In genomic region chr15:44580105-44580504, GRCh38 we compare ENCODE assay signal across 26 cellular contexts.
"Had no signal": no experiment of that assay in that cellular context is flagged by ENCODE, and none has a peak within 500 bp of the region (broad histone marks: within the 10 kb centered on the region; RNA-seq: fewer than 3 reads in every experiment).

No MANE protein-coding gene starts in this region.

- H3K4me1 Mint-ChIP-seq: endodermal cell, nephron, neural progenitor cell had no signal

- H3K27ac Mint-ChIP-seq: endodermal cell; nephron; neural progenitor cell; stimulated activated naive CD8-positive, alpha-beta T cell treated with anti-CD3 and anti-CD28 coated beads, Interleukin-15, amount 100 ng/mL, for 72 hours had no signal

- ATAC-seq: left lobe of liver; sciatic nerve; stimulated activated naive CD8-positive, alpha-beta T cell treated with anti-CD3 and anti-CD28 coated beads, Interleukin-15, amount 100 ng/mL, for 72 hours had no signal

- H2AFZ ChIP-seq: neural progenitor cell, parathyroid adenoma had no signal

- H3K27me3 Mint-ChIP-seq: memory B cell; naive B cell; stimulated activated naive CD8-positive, alpha-beta T cell treated with anti-CD3 and anti-CD28 coated beads, Interleukin-15, amount 100 ng/mL, for 72 hours had no signal

- H3K4me2 ChIP-seq: neural progenitor cell, smooth muscle cell had no signal

- H3K4me3 Mint-ChIP-seq: endodermal cell; memory B cell; nephron; neural progenitor cell; stimulated activated naive CD8-positive, alpha-beta T cell treated with anti-CD3 and anti-CD28 coated beads, Interleukin-15, amount 100 ng/mL, for 72 hours had no signal

- H3K79me2 ChIP-seq: parathyroid adenoma had no signal

- H3K9ac ChIP-seq: neural progenitor cell, parathyroid adenoma had no signal

- DNase-seq: dorsolateral prefrontal cortex; effector CD4-positive, alpha-beta T cell; endodermal cell; erythroblast; esophagus squamous epithelium; foreskin melanocyte; naive B cell; stimulated activated CD4-positive, alpha-beta T cell treated with anti-CD3 and anti-CD28 coated beads, Interleukin-12 subunit alpha, Interleukin-12 subunit beta, amount 100 ng/mL, for 4 hours; stimulated activated CD4-positive, alpha-beta T cell treated with anti-CD3 and anti-CD28 coated beads, Interleukin-1b, Interleukin-23, amount 100 ng/mL, for 48 hours; stimulated activated CD4-positive, alpha-beta T cell treated with anti-CD3 and anti-CD28 coated beads, Interleukin-4, amount 100 ng/mL, for 1 hour; stimulated activated CD8-positive, alpha-beta memory T cell treated with anti-CD3 and anti-CD28 coated beads, Interleukin-4, amount 100 ng/mL, for 48 hours; stimulated activated naive CD4-positive, alpha-beta T cell; stimulated activated naive CD8-positive, alpha-beta T cell treated with anti-CD3 and anti-CD28 coated beads, Interleukin-15, amount 100 ng/mL, for 72 hours; transverse colon had no signal

- H3K4me3 ChIP-seq: dorsolateral prefrontal cortex, esophagus squamous epithelium, lung, neural progenitor cell, prostate gland, right atrium auricular region, smooth muscle cell, suprapubic skin, transverse colon, vagina had no signal

- H3K27me3 ChIP-seq: dorsolateral prefrontal cortex, esophagus squamous epithelium, neural progenitor cell, right atrium auricular region, suprapubic skin, transverse colon, vagina had no signal

- H3K27ac ChIP-seq: esophagus squamous epithelium, neural progenitor cell, parathyroid adenoma, prostate gland, right atrium auricular region, suprapubic skin, transverse colon, vagina had no signal

- H3K4me1 ChIP-seq: neural progenitor cell, prostate gland, suprapubic skin, transverse colon, vagina had no signal

- H3K9me3 ChIP-seq: esophagus squamous epithelium, prostate gland, right atrium auricular region, suprapubic skin, transverse colon, vagina had no signal

- H3K36me3 ChIP-seq: neural progenitor cell had no signal

- H3K9me3 Mint-ChIP-seq: endodermal cell; memory B cell; naive B cell; nephron; neural progenitor cell; stimulated activated naive CD8-positive, alpha-beta T cell treated with anti-CD3 and anti-CD28 coated beads, Interleukin-15, amount 100 ng/mL, for 72 hours had no signal
